Comparison of ENCODE assay signal across 1 cellular context in genomic region chr20:38751360-38751976, GRCh38.
TF ChIP-seq lines count a peak whose summit lies in the region.

No MANE protein-coding gene starts in this region.

TF ChIP-seq in endothelial cell of umbilical vein, 7 proteins besides CTCF, POLR2A, EP300 and RAD21 (continued from another document):
- TF ChIP-seq POLR2AphosphoS5 (IDR thresholded peaks at IDR 0.05; ENCODE audit: insufficient read depth, low read depth, low read length) = no peak
- TF ChIP-seq EZH2 (IDR thresholded peaks at IDR 0.05; ENCODE audit: borderline replicate concordance, low read depth, low read length, severe bottlenecking) = no peak
